15 cellular contexts compared by ENCODE assay signal in the genomic region with DNA sequence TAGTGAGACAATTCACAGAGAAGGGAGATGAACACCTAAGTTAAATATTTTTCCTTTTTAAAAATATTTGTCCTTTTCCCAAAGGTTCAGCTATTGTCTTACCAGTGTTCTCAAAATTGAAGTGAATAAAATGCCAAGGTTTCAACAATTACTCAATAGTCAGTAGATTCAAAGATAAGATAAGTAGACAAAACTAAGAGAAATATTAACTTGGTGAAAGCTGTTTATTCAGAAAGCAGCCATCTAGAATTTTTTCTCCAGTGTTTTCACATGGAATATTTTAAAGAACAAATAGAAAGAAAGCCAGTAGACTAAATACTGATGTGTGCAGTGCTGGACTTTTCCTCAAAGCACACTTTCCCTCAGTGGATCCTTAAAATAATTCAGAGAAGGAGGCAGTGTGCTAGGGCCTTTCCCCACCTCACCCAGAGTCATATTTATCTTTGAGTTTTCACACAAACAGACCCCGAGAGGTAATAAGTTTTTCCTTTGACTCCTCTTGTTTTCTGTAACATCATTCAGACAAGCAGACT.
DNase-seq lines count a peak whose midpoint lies in the region; ATAC-seq and TF ChIP-seq lines count a peak whose summit lies in the region.
"Had no signal": no experiment of that assay in that cellular context is flagged by ENCODE, and none has a peak within 500 bp of the region (broad histone marks: within the 10 kb centered on the region; RNA-seq: fewer than 3 reads in every experiment).

No MANE protein-coding gene starts in this region.

- peaks cover 3% of the 10 kb centered on the region for H3K36me3 Mint-ChIP-seq in activated naive CD4-positive, alpha-beta T cell treated with anti-CD3 and anti-CD28 coated beads, Interleukin-2, amount 50 U/mL, for 24 hours
- no peaks in the 10 kb centered on the region for H3K36me3 Mint-ChIP-seq in HFFc6 (ENCODE audit: low read depth)
- H3K36me3 Mint-ChIP-seq in stimulated activated effector memory CD8-positive, alpha-beta T cell treated with anti-CD3 and anti-CD28 coated beads, Interleukin-12 subunit alpha, Interleukin-12 subunit beta, amount 100 ng/mL, for 72 hours, result peaks cover 25% of the 10 kb centered on the region

- H3K4me1 Mint-ChIP-seq in activated naive CD4-positive, alpha-beta T cell treated with anti-CD3 and anti-CD28 coated beads, Interleukin-2, amount 50 U/mL, for 24 hours, result peaks cover 25% of the 10 kb centered on the region
- H3K4me1 Mint-ChIP-seq in HFFc6 (ENCODE audit: low read depth), result peaks cover 29% of the 10 kb centered on the region
- H3K4me1 Mint-ChIP-seq in stimulated activated effector memory CD8-positive, alpha-beta T cell treated with anti-CD3 and anti-CD28 coated beads, Interleukin-12 subunit alpha, Interleukin-12 subunit beta, amount 100 ng/mL, for 72 hours, result peaks cover 41% of the 10 kb centered on the region

- peak overlapping the region; percentile 33 for H3K4me3 Mint-ChIP-seq in activated naive CD4-positive, alpha-beta T cell treated with anti-CD3 and anti-CD28 coated beads, Interleukin-2, amount 50 U/mL, for 24 hours
- no peak overlapping the region for H3K4me3 Mint-ChIP-seq in HFFc6
- peak overlapping the region; percentile 67 for H3K4me3 Mint-ChIP-seq in stimulated activated effector memory CD8-positive, alpha-beta T cell treated with anti-CD3 and anti-CD28 coated beads, Interleukin-12 subunit alpha, Interleukin-12 subunit beta, amount 100 ng/mL, for 72 hours

- TF ChIP-seq POLR2A in adrenal gland (IDR thresholded peaks at IDR 0.05), result no peak

- H3K4me3 ChIP-seq in adrenal gland, result peak overlapping the region in 1 of 4 donors; percentile 12
- H3K4me3 ChIP-seq: spleen, uterus had no signal

- no peaks in the 10 kb centered on the region for H3K36me3 ChIP-seq in adrenal gland (replicated peaks in 1 of 2)
- H3K36me3 ChIP-seq: spleen, uterus had no signal

- peak; percentile 43 for ATAC-seq in stimulated activated effector memory CD8-positive, alpha-beta T cell treated with anti-CD3 and anti-CD28 coated beads, Interleukin-12 subunit alpha, Interleukin-12 subunit beta, amount 100 ng/mL, for 72 hours

- H3K27me3 ChIP-seq in adrenal gland, result no peaks in the 10 kb centered on the region
- H3K27me3 ChIP-seq: spleen, uterus had no signal

- peak overlapping the region; percentile 88 for H3K27ac Mint-ChIP-seq in activated naive CD4-positive, alpha-beta T cell treated with anti-CD3 and anti-CD28 coated beads, Interleukin-2, amount 50 U/mL, for 24 hours
- peak overlapping the region; percentile 62 for H3K27ac Mint-ChIP-seq in HFFc6
- H3K27ac Mint-ChIP-seq in stimulated activated effector memory CD8-positive, alpha-beta T cell treated with anti-CD3 and anti-CD28 coated beads, Interleukin-12 subunit alpha, Interleukin-12 subunit beta, amount 100 ng/mL, for 72 hours, result no peak overlapping the region

- peaks cover 40 to 75% of the 10 kb centered on the region in 2 donors for H3K4me1 ChIP-seq in adrenal gland (replicated peaks in 1 of 2)
- H3K4me1 ChIP-seq: uterus had no signal

- no peaks in the 10 kb centered on the region for H3K9me3 ChIP-seq in adrenal gland (replicated peaks in 1 of 3)
- H3K9me3 ChIP-seq: spleen, uterus had no signal

- WGBS in adrenal gland, 4 donors, result 21 to 44% (median 32%) methylated on average over 1 of the region's 1 CpG

- DNase-seq in activated naive CD4-positive, alpha-beta T cell (lab: John Stamatoyannopoulos, UW), result no peak
- DNase-seq in HFFc6, result no peak
- DNase-seq in adrenal gland, result no peak
- no peak for DNase-seq in stimulated activated effector memory CD8-positive, alpha-beta T cell treated with anti-CD3 and anti-CD28 coated beads, Interleukin-12 subunit alpha, Interleukin-12 subunit beta, amount 100 ng/mL, for 72 hours (ENCODE audit: low spot score in 2 of 2)
- DNase-seq in NCI-H1436 treated with DMSO at 0.1 percent for 48 hours (lab: John Stamatoyannopoulos, UW), result no peak
- DNase-seq in stimulated activated CD4-positive, alpha-beta T cell treated with anti-CD3 and anti-CD28 coated beads, Interleukin-12 subunit alpha, Interleukin-12 subunit beta, amount 100 ng/mL, for 4 hours, result no peak
- no peak for DNase-seq in germinal center (ENCODE audit: low spot score)
- DNase-seq: activated gamma-delta T cell; NCI-H1694; NCI-H226; SHP77; spleen; stimulated activated naive CD4-positive, alpha-beta T cell treated with Interleukin-2 at 50 U/mL for 16 hours; uterus had no signal

- TF ChIP-seq CTCF in HFFc6 (IDR thresholded peaks at IDR 0.05) (no peak), adrenal gland (IDR thresholded peaks at IDR 0.05) (no peak)

- intact Hi-C loops in adrenal gland (cut with DNase I), result loop anchor here in 1 of 2 donors (10.0 kb wide), 1 partner anchor 54 kb away; no protein-coding TSS in a partner anchor

- H3K27ac ChIP-seq in adrenal gland, result peak overlapping the region; percentile 67 to 81 (median 79)
- H3K27ac ChIP-seq: uterus had no signal

- H3K27me3 Mint-ChIP-seq in activated naive CD4-positive, alpha-beta T cell treated with anti-CD3 and anti-CD28 coated beads, Interleukin-2, amount 50 U/mL, for 24 hours, result no peaks in the 10 kb centered on the region
- H3K27me3 Mint-ChIP-seq in HFFc6 (ENCODE audit: insufficient read depth), result no peaks in the 10 kb centered on the region; the same call in 1 of the 2 replicates

- peaks cover 8% of the 10 kb centered on the region for H3K9me3 Mint-ChIP-seq in activated naive CD4-positive, alpha-beta T cell treated with anti-CD3 and anti-CD28 coated beads, Interleukin-2, amount 50 U/mL, for 24 hours
- H3K9me3 Mint-ChIP-seq in HFFc6, result no peaks in the 10 kb centered on the region
- H3K9me3 Mint-ChIP-seq in stimulated activated effector memory CD8-positive, alpha-beta T cell treated with anti-CD3 and anti-CD28 coated beads, Interleukin-12 subunit alpha, Interleukin-12 subunit beta, amount 100 ng/mL, for 72 hours, result no peaks in the 10 kb centered on the region
